ENCODE assay signal across 2 cellular contexts in the genomic region with DNA sequence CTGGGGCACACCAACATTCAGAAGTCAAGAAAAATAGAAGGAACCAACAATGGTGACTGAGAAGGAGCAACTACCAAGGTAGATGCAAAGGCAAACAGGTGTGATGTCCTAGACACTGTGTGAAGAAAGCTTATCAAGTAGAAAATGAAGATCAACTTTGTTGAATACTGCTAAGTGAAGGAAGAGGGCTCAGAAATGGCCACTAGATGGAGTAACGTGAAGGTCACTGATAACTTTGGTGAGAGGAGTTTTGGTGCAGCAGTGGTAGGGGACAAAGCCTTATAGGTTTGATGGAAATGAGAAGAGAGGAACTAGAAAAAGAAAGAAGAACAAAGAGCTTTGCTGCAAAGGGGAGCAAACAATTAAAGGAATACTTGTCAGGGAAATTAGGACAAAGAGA.
TF ChIP-seq lines count a peak whose summit lies in the region.

No MANE protein-coding gene starts in this region.

TF ChIP-seq in GM12878, 131 proteins besides CTCF, POLR2A, EP300 and RAD21:
- TF ChIP-seq, protein P1, sequence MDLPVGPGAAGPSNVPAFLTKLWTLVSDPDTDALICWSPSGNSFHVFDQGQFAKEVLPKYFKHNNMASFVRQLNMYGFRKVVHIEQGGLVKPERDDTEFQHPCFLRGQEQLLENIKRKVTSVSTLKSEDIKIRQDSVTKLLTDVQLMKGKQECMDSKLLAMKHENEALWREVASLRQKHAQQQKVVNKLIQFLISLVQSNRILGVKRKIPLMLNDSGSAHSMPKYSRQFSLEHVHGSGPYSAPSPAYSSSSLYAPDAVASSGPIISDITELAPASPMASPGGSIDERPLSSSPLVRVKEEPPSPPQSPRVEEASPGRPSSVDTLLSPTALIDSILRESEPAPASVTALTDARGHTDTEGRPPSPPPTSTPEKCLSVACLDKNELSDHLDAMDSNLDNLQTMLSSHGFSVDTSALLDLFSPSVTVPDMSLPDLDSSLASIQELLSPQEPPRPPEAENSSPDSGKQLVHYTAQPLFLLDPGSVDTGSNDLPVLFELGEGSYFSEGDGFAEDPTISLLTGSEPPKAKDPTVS (IDR thresholded peaks at IDR 0.05; ENCODE audit: low read depth, low read length) = no peak
- TF ChIP-seq KAT2A (conservative IDR thresholded peaks at IDR 0.05; ENCODE audit: control insufficient read depth, low read depth, low read length) (no peak), CREB1 (IDR thresholded peaks at IDR 0.05; ENCODE audit: low read depth) (no peak), POLR2AphosphoS2 (IDR thresholded peaks at IDR 0.05; ENCODE audit: low read depth, low read length) (no peak), RUNX3 (IDR thresholded peaks at IDR 0.05; ENCODE audit: low read length) (no peak), MYC (IDR thresholded peaks at IDR 0.05; ENCODE audit: insufficient read depth, insufficient read length, insufficient replicate concordance, low read length, severe bottlenecking) (no peak), TBL1XR1 (IDR thresholded peaks at IDR 0.05; ENCODE audit: low read depth, low read length) (no peak), ZNF207 (IDR thresholded peaks at IDR 0.05; ENCODE audit: borderline replicate concordance) (no peak), SREBF1 (IDR thresholded peaks at IDR 0.05; ENCODE audit: low read length) (no peak), ESRRA (IDR thresholded peaks at IDR 0.05; ENCODE audit: low read length) (no peak), ATF7 (IDR thresholded peaks at IDR 0.05; ENCODE audit: low read depth) (no peak), POU2F2 (IDR thresholded peaks at IDR 0.05; ENCODE audit: borderline replicate concordance, low read depth, low read length) (no peak), SUPT20H (IDR thresholded peaks at IDR 0.05; ENCODE audit: borderline replicate concordance, control insufficient read depth, low read depth, low read length) (no peak), NFXL1 (IDR thresholded peaks at IDR 0.05; ENCODE audit: borderline replicate concordance) (no peak)
- TF ChIP-seq, protein P2, sequence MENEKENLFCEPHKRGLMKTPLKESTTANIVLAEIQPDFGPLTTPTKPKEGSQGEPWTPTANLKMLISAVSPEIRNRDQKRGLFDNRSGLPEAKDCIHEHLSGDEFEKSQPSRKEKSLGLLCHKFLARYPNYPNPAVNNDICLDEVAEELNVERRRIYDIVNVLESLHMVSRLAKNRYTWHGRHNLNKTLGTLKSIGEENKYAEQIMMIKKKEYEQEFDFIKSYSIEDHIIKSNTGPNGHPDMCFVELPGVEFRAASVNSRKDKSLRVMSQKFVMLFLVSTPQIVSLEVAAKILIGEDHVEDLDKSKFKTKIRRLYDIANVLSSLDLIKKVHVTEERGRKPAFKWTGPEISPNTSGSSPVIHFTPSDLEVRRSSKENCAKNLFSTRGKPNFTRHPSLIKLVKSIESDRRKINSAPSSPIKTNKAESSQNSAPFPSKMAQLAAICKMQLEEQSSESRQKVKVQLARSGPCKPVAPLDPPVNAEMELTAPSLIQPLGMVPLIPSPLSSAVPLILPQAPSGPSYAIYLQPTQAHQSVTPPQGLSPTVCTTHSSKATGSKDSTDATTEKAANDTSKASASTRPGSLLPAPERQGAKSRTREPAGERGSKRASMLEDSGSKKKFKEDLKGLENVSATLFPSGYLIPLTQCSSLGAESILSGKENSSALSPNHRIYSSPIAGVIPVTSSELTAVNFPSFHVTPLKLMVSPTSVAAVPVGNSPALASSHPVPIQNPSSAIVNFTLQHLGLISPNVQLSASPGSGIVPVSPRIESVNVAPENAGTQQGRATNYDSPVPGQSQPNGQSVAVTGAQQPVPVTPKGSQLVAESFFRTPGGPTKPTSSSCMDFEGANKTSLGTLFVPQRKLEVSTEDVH (IDR thresholded peaks at IDR 0.05; ENCODE audit: low read depth, partially characterized antibody) = no peak
TF ChIP-seq in GM12878: peak in this region for 0.

TF ChIP-seq in GM12891, 5 proteins besides CTCF, POLR2A, EP300 and RAD21 (continued from another document):
- no peak for TF ChIP-seq TAF1 (IDR thresholded peaks at IDR 0.05; ENCODE audit: low read depth, low read length)
